Comparison of ENCODE assay signal across 26 cellular contexts in the genomic region with DNA sequence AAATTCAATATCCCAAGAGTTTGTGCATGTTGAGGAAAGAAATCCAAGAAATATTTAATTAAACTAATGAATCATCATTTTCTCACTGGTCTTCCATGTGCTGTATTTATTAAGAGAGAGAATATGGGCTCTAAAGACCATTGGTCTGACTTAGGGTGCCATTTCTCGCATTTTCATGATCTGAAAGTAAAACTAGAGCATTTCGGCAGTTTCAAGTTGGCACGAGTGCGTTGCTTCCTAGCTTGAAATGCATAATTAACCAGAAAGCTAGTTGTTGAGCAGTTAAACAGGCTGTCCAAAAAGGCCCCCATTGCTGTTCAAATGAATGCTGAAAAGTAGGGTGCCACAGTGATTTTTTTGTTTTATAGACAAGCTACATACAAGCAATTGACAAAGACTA. TPM values are rescaled to one million over a fixed set of nuclear protein-coding genes. Genes with fewer than 3 reads are reported as not detected.
DNase-seq lines count a peak whose midpoint lies in the region; ATAC-seq, FAIRE-seq and TF ChIP-seq lines count a peak whose summit lies in the region.
"Had no signal": no experiment of that assay in that cellular context is flagged by ENCODE, and none has a peak within 500 bp of the region (broad histone marks: within the 10 kb centered on the region; RNA-seq: fewer than 3 reads in every experiment).

No MANE protein-coding gene starts in this region.

- intact Hi-C loops in Caco-2 (cut with micrococcal nuclease; ENCODE audit: unreplicated experiment), result no loop called here

- no peak for TF ChIP-seq CTCF in Caco-2 (IDR thresholded peaks at IDR 0.05; ENCODE audit: insufficient read depth in 1 of 2, low read depth in 1 of 2, low read length in 1 of 2, severe bottlenecking in 1 of 2, unreplicated experiment in 1 of 2)

- H3K27me3 ChIP-seq in Caco-2 (replicated peaks; ENCODE audit: control insufficient read depth, insufficient read depth, low read length), result no peaks in the 10 kb centered on the region; the same call in 1 of the 2 replicates
- H3K27me3 ChIP-seq in H7 (ENCODE audit: control insufficient read depth, insufficient read depth, low read length), result no peaks in the 10 kb centered on the region
- H3K27me3 ChIP-seq: ascending aorta had no signal

- no peak overlapping the region for H3K4me3 Mint-ChIP-seq in Caco-2 (ENCODE audit: unreplicated experiment)
- H3K4me3 Mint-ChIP-seq: activated CD4-positive, alpha-beta T cell treated with anti-CD3 and anti-CD28 coated beads for 36 hours; activated naive CD8-positive, alpha-beta T cell; central memory CD8-positive, alpha-beta T cell; IgD-negative memory B cell; natural killer cell treated with Interleukin-12 subunit alpha and Interleukin-12 subunit beta and Interleukin-15 and Interleukin-18, amount 100 ng/mL, for 72 hours; T-helper 1 cell treated with Interleukin-12 subunit alpha and Interleukin-12 subunit beta and Interleukin-4 antibody, amounts not matched to agents 30 μg/mL and 1 μg/mL, for 36 hours had no signal

- ATAC-seq in GM19351 (IDR thresholded peaks at IDR 0.05; ENCODE audit: unreplicated experiment), result peak; percentile 87
- ATAC-seq in GM18861 (IDR thresholded peaks at IDR 0.05; ENCODE audit: unreplicated experiment), result no peak
- ATAC-seq: activated CD4-positive, alpha-beta T cell treated with anti-CD3 and anti-CD28 coated beads for 36 hours; natural killer cell treated with Interleukin-12 subunit alpha and Interleukin-12 subunit beta and Interleukin-15 and Interleukin-18, amount 100 ng/mL, for 72 hours had no signal

- peak; percentile 3 for FAIRE-seq in G401.6 (lab: Jason Lieb, UNC)
- FAIRE-seq: RCC 7860 had no signal

- H3K27ac ChIP-seq in epithelial cell of prostate, result peak overlapping the region; percentile 79
- H3K27ac ChIP-seq: ascending aorta had no signal

- no peaks in the 10 kb centered on the region; the same call in 1 of the 2 replicates for H3K4me1 ChIP-seq in Caco-2

- H3K4me3 ChIP-seq in Caco-2 (ENCODE audit: low read depth, low read length) (no peak overlapping the region), H7 (ENCODE audit: insufficient read depth, low read depth, low read length) (no peak overlapping the region)
- H3K4me3 ChIP-seq: ascending aorta, smooth muscle cell had no signal

- POLR2A ChIA-PET in Caco-2 (lab: Charles Lee), result no interaction called here

- no TSS peak for BruUV-seq in Caco-2 (replicated peaks; lab: Mats Ljungman, UMichigan)

- peaks cover 4% of the 10 kb centered on the region for H3K27me3 Mint-ChIP-seq in Caco-2 (ENCODE audit: insufficient read depth, unreplicated experiment)
- H3K27me3 Mint-ChIP-seq: activated CD4-positive, alpha-beta T cell treated with anti-CD3 and anti-CD28 coated beads for 36 hours; activated naive CD8-positive, alpha-beta T cell; central memory CD8-positive, alpha-beta T cell; IgD-negative memory B cell; natural killer cell treated with Interleukin-12 subunit alpha and Interleukin-12 subunit beta and Interleukin-15 and Interleukin-18, amount 100 ng/mL, for 72 hours had no signal

- no peaks in the 10 kb centered on the region for H3K36me3 ChIP-seq in Caco-2 (ENCODE audit: control insufficient read depth, insufficient read depth, low read length)
- H3K36me3 ChIP-seq in H7 (replicated peaks; ENCODE audit: control insufficient read depth, insufficient read depth, low read length), result no peaks in the 10 kb centered on the region
- H3K36me3 ChIP-seq: ascending aorta had no signal

- no peaks in the 10 kb centered on the region for H3K36me3 Mint-ChIP-seq in Caco-2 (ENCODE audit: insufficient read depth, unreplicated experiment)
- H3K36me3 Mint-ChIP-seq: activated naive CD8-positive, alpha-beta T cell had no signal

- H3K27ac Mint-ChIP-seq in Caco-2 (ENCODE audit: unreplicated experiment), result no peak overlapping the region
- H3K27ac Mint-ChIP-seq: activated CD4-positive, alpha-beta T cell treated with anti-CD3 and anti-CD28 coated beads for 36 hours; activated naive CD8-positive, alpha-beta T cell; natural killer cell treated with Interleukin-12 subunit alpha and Interleukin-12 subunit beta and Interleukin-15 and Interleukin-18, amount 100 ng/mL, for 72 hours; T-helper 1 cell treated with Interleukin-12 subunit alpha and Interleukin-12 subunit beta and Interleukin-4 antibody, amounts not matched to agents 30 μg/mL and 1 μg/mL, for 36 hours had no signal

- CTCF ChIA-PET in Caco-2 (lab: Charles Lee), result no interaction called here

- H3K9me3 Mint-ChIP-seq in Caco-2 (ENCODE audit: unreplicated experiment), result no peaks in the 10 kb centered on the region
- H3K9me3 Mint-ChIP-seq: IgD-negative memory B cell; T-helper 1 cell treated with Interleukin-12 subunit alpha and Interleukin-12 subunit beta and Interleukin-4 antibody, amounts not matched to agents 30 μg/mL and 1 μg/mL, for 36 hours had no signal

- no peaks in the 10 kb centered on the region for H3K9me3 ChIP-seq in Caco-2
- H3K9me3 ChIP-seq: ascending aorta had no signal

- no peaks in the 10 kb centered on the region for H3K4me1 Mint-ChIP-seq in Caco-2 (ENCODE audit: low read depth, unreplicated experiment)
- H3K4me1 Mint-ChIP-seq: activated CD4-positive, alpha-beta T cell treated with anti-CD3 and anti-CD28 coated beads for 36 hours; central memory CD8-positive, alpha-beta T cell; IgD-negative memory B cell had no signal

- DNase-seq in RPMI8226 (peak; percentile 38), epithelial cell of prostate (ENCODE audit: low read depth, low spot score) (no peak), Caco-2 (no peak), kidney tubule cell (ENCODE audit: low spot score) (no peak), H7 (no peak)
- DNase-seq: activated CD4-positive, alpha-beta T cell treated with anti-CD3 and anti-CD28 coated beads for 36 hours; activated CD8-positive, alpha-beta memory T cell treated with anti-CD3 and anti-CD28 coated beads for 24 hours; activated effector memory CD4-positive, alpha-beta T cell treated with Interleukin-2 at 50 U/mL for 16 hours; GDM1; islet precursor cell; NCI-H1105 treated with DMSO at 0.1 percent for 48 hours; NCI-H2029; NCI-H526; stimulated activated CD4-positive, alpha-beta T cell treated with anti-CD3 and anti-CD28 coated beads, Interleukin-1b, Interleukin-23, amount 100 ng/mL, for 48 hours; trophoblast cell had no signal

RNA-seq across cellular contexts. Expression of a gene that starts 47.4 kb away (rescaled TPM):
- 0.21 and 0.43 TPM in 2 replicates for total RNA-seq in Caco-2 (2022)
- total RNA-seq in H7 (2014; rRNA removed; shearing (Covaris generic)), result 0.63 and 1.7 TPM in 2 replicates
- total RNA-seq: natural killer cell treated with Interleukin-12 subunit alpha and Interleukin-12 subunit beta and Interleukin-15 and Interleukin-18, amount 100 ng/mL, for 72 hours had no signal
